ENCODE assay signal across 8 cellular contexts in genomic region chr18:36572135-36572856, GRCh38.
DNase-seq lines count a peak whose midpoint lies in the region; ATAC-seq, FAIRE-seq and TF ChIP-seq lines count a peak whose summit lies in the region.

No MANE protein-coding gene starts in this region.

- TF ChIP-seq CTCF in cardiac fibroblast (IDR thresholded peaks at IDR 0.05; ENCODE audit: low read depth, low read length), result peak; percentile 61
- peak; percentile 70 for TF ChIP-seq CTCF in HepG2 (CRISPR knock-in tag; IDR thresholded peaks at IDR 0.05)

- H3K4me1 ChIP-seq in HAP-1 (peaks cover 5% of the 10 kb centered on the region), HepG2 (ENCODE audit: insufficient read depth, low read length) (no peaks in the 10 kb centered on the region)

- BruUV-seq in HepG2 (replicated peaks; lab: Mats Ljungman, UMichigan), result no TSS peak

- H3K79me2 ChIP-seq in HepG2 (ENCODE audit: insufficient read depth, low read length), result no peaks in the 10 kb centered on the region

- H4K20me1 ChIP-seq in HepG2 (ENCODE audit: insufficient read depth, low read length), result no peaks in the 10 kb centered on the region

- H3K9ac ChIP-seq in HepG2 (ENCODE audit: insufficient read depth, low read depth, low read length), result no peak overlapping the region

- ATAC-seq in HepG2 (peak; percentile 83), GM19455 (IDR thresholded peaks at IDR 0.05; ENCODE audit: unreplicated experiment) (no peak), HG02840 (IDR thresholded peaks at IDR 0.05; ENCODE audit: low FRiP score, unreplicated experiment) (no peak)

- in situ Hi-C loops in HAP-1 (cut with MboI; ENCODE audit: low sequenced_read_pairs), result no loop called here
- in situ Hi-C loops in HepG2 (cut with HindIII; ENCODE audit: extremely low pct_ligation_motif_present, low pct_unique_long_range_greater_than_20kb), result loop anchor here (10.0 kb wide), 2 partner anchors 277 to 477 kb away; partner anchors contain the start of gene FHOD3

- peak; percentile 19 for DNase-seq in Daoy (ENCODE audit: low read depth)
- DNase-seq in HAP-1 (ENCODE audit: low spot score in 2 of 2), result peak; percentile 54 to 69
- DNase-seq in NCI-H748 (lab: John Stamatoyannopoulos, UW; ENCODE audit: unreplicated experiment), result peak; percentile 68
- DNase-seq in cardiac fibroblast (ENCODE audit: low read depth in 2 of 2), result peak; percentile 68 to 73
- peak; percentile 19 for DNase-seq in HepG2 (ENCODE audit: low spot score)
- DNase-seq in activated CD8-positive, alpha-beta memory T cell treated with anti-CD3 and anti-CD28 coated beads for 24 hours, result no peak

- TF ChIP-seq RAD21 in HepG2 (CRISPR knock-in tag; IDR thresholded peaks at IDR 0.05), result 0 out of 2 replicates have a peak, but pooled peaks have one; percentile 38

- CTCF ChIA-PET in HepG2 (lab: Yijun Ruan, JAX; ENCODE audit: low intra/inter-chr PET ratio, low total read pairs), result interaction anchor here (0.9 to 1.1 kb wide), 3 partner anchors 275 to 476 kb away, joined by 3 to 4 read pairs (median 4); partner anchors contain the start of gene FHOD3

- H3K4me3 ChIP-seq in HAP-1 (no peak overlapping the region), cardiac fibroblast (replicated peaks in 1 of 2; ENCODE audit: low read depth in 2 of 2, low read length in 2 of 2) (no peak overlapping the region), HepG2 (replicated peaks in 1 of 3; ENCODE audit: insufficient read depth in 1 of 3, low read depth in 2 of 3, low read length in 3 of 3) (no peak overlapping the region)

- no peaks in the 10 kb centered on the region for H3K36me3 ChIP-seq in HAP-1 (replicated peaks)
- no peaks in the 10 kb centered on the region for H3K36me3 ChIP-seq in HepG2 (replicated peaks in 1 of 2; ENCODE audit: control insufficient read depth in 1 of 2, insufficient read depth in 2 of 2, low read length in 2 of 2)

- no peak for TF ChIP-seq POLR2A in HepG2 (IDR thresholded peaks at IDR 0.05; ENCODE audit: insufficient read depth in 1 of 2, low read depth in 2 of 2, low read length in 2 of 2)

- H3K9me3 ChIP-seq in HAP-1 (no peaks in the 10 kb centered on the region), HepG2 (ENCODE audit: low read length) (no peaks in the 10 kb centered on the region)

- 2% methylated on average over 10 of the region's 10 CpGs for WGBS in HepG2 (ENCODE audit: low lambda C conversion rate)

- no peak overlapping the region for H3K27ac ChIP-seq in HepG2 (ENCODE audit: extremely low read length, insufficient read depth, low read length)

- TF ChIP-seq EP300 in HepG2 (IDR thresholded peaks at IDR 0.05; ENCODE audit: low read depth in 2 of 2, low read length in 2 of 2), result no peak
- no peak for TF ChIP-seq EP300 in HepG2 (CRISPR knock-in tag; IDR thresholded peaks at IDR 0.05; ENCODE audit: borderline replicate concordance)

- intact Hi-C loops in HepG2 (cut with micrococcal nuclease; ENCODE audit: unreplicated experiment), result loop anchor here (5.0 kb wide), 1 partner anchor 275 kb away; the partner anchor contains the start of gene FHOD3

- POLR2A ChIA-PET in HepG2 (lab: Yijun Ruan, JAX), result no interaction called here

- no peak overlapping the region for H2AFZ ChIP-seq in HepG2 (ENCODE audit: low read length)

- FAIRE-seq in HepG2 (lab: Jason Lieb, UNC), result peak; percentile 58

- no peak overlapping the region for H3K4me2 ChIP-seq in HepG2 (ENCODE audit: low read depth, low read length)

- H3K27me3 ChIP-seq in HAP-1 (ENCODE audit: low read depth) (no peaks in the 10 kb centered on the region), HepG2 (ENCODE audit: control insufficient read depth in 1 of 2, insufficient read depth in 2 of 2, low read length in 2 of 2) (peaks cover 0 to 3% of the 10 kb centered on the region in 2 experiments; a peak in 2 of 5 replicates)

TF ChIP-seq in HepG2, 621 proteins besides CTCF, POLR2A, EP300 and RAD21:
- TF ChIP-seq GABPB1 (CRISPR knock-in tag; IDR thresholded peaks at IDR 0.05), result no peak
- peak; percentile 70 for TF ChIP-seq SMC3 (IDR thresholded peaks at IDR 0.05; ENCODE audit: low read length)
- TF ChIP-seq ZNF225 (CRISPR knock-in tag; IDR thresholded peaks at IDR 0.05), result no peak
- TF ChIP-seq HNF1A (IDR thresholded peaks at IDR 0.05; ENCODE audit: low read depth), result no peak
- TF ChIP-seq HNF1A (CRISPR knock-in tag; IDR thresholded peaks at IDR 0.05; ENCODE audit: borderline replicate concordance), result no peak
- TF ChIP-seq HDAC6 (IDR thresholded peaks at IDR 0.05; ENCODE audit: low read depth, low read length), result no peak
- TF ChIP-seq ZNF768 (CRISPR knock-in tag; IDR thresholded peaks at IDR 0.05), result no peak
- TF ChIP-seq STAG1 (CRISPR knock-in tag; IDR thresholded peaks at IDR 0.05), result peak; percentile 68
- no peak for TF ChIP-seq ZNF256 (CRISPR knock-in tag; conservative IDR thresholded peaks at IDR 0.05)
- TF ChIP-seq ZNF543 (CRISPR knock-in tag; IDR thresholded peaks at IDR 0.05), result no peak
- no peak for TF ChIP-seq MXD4 (CRISPR knock-in tag; IDR thresholded peaks at IDR 0.05)
- TF ChIP-seq TIGD3 (CRISPR knock-in tag; IDR thresholded peaks at IDR 0.05; ENCODE audit: borderline replicate concordance), result no peak
- no peak for TF ChIP-seq GPBP1L1 (CRISPR knock-in tag; IDR thresholded peaks at IDR 0.05)
